In genomic region chr20:11153819-11154218, GRCh38 we compare ENCODE assay signal across 1 cellular context.
TF ChIP-seq lines count a peak whose summit lies in the region.

No MANE protein-coding gene starts in this region.

TF ChIP-seq in Ishikawa, 13 proteins besides CTCF, POLR2A, EP300 and RAD21 (continued from another document):
- peak; percentile 63; the same call in 1 of the 2 replicates for TF ChIP-seq FOXM1 (IDR thresholded peaks at IDR 0.05; ENCODE audit: borderline replicate concordance, low read depth)
